8 cellular contexts compared by ENCODE assay signal in genomic region chr16:1105888-1106620, GRCh38. TPM values are rescaled to one million over a fixed set of nuclear protein-coding genes. Genes with fewer than 3 reads are reported as not detected.
DNase-seq lines count a peak whose midpoint lies in the region; ATAC-seq, FAIRE-seq and TF ChIP-seq lines count a peak whose summit lies in the region.

No MANE protein-coding gene starts in this region.

- dilution Hi-C loops in endothelial cell of umbilical vein (cut with MboI; ENCODE audit: extremely low pct_ligation_motif_present, low sequenced_read_pairs) = no loop called here

- H3K27ac ChIP-seq in endothelial cell of umbilical vein (ENCODE audit: insufficient read depth, low read depth, low read length) = no peak overlapping the region
- H3K27ac ChIP-seq in testis = no peak overlapping the region

- no peak for ATAC-seq in GM21825 (IDR thresholded peaks at IDR 0.05; ENCODE audit: unreplicated experiment)

- no peaks in the 10 kb centered on the region for H3K27me3 ChIP-seq in endothelial cell of umbilical vein (ENCODE audit: control insufficient read depth in 2 of 2, insufficient read depth in 2 of 2, low read length in 2 of 2)
- no peaks in the 10 kb centered on the region for H3K27me3 ChIP-seq in testis

- no peaks in the 10 kb centered on the region for H3K4me1 ChIP-seq in endothelial cell of umbilical vein (ENCODE audit: control insufficient read depth, extremely low read depth, insufficient read depth, low read length)
- peaks cover 9% of the 10 kb centered on the region for H3K4me1 ChIP-seq in testis

- H3K9me1 ChIP-seq in endothelial cell of umbilical vein (replicated peaks; ENCODE audit: control insufficient read depth, extremely low read depth, insufficient read depth, low read length) = no peaks in the 10 kb centered on the region

- peak; percentile 42 for DNase-seq in NCI-H2107 (lab: John Stamatoyannopoulos, UW)
- no peak for DNase-seq in NCI-H2107 treated with DMSO at 0.1 percent for 48 hours (lab: John Stamatoyannopoulos, UW; ENCODE audit: unreplicated experiment)
- peak; percentile 40 for DNase-seq in NCI-H1092 treated with DMSO at 0.1 percent for 48 hours (lab: John Stamatoyannopoulos, UW)
- peak; percentile 39 for DNase-seq in activated CD4-positive, alpha-beta T cell treated with anti-CD3 and anti-CD28 coated beads, Interleukin-2, amount 50 U/mL, for 1 hour
- DNase-seq in endothelial cell of umbilical vein (ENCODE audit: low read depth, low spot score) = peak; percentile 57
- peak; percentile 65 for DNase-seq in mucosa of gallbladder (ENCODE audit: low spot score)
- peak; percentile 79 for DNase-seq in testis

- no peak overlapping the region for H3K4me2 ChIP-seq in endothelial cell of umbilical vein (ENCODE audit: insufficient read depth, low read length)

- no peak overlapping the region for H3K9ac ChIP-seq in endothelial cell of umbilical vein (replicated peaks; ENCODE audit: extremely low read depth, insufficient read depth, low read length)

- CTCF ChIA-PET in endothelial cell of umbilical vein (lab: Charles Lee) = interaction anchor here (0.7 kb wide), 1 partner anchor 37 kb away, joined by 3 read pairs; no protein-coding TSS in a partner anchor

- WGBS in testis, 2 donors = 55 to 56% methylated on average over 10 to 15 of the region's 26 CpGs

- H3K9me3 ChIP-seq in endothelial cell of umbilical vein (replicated peaks; ENCODE audit: control insufficient read depth, insufficient read depth, low read length) (no peaks in the 10 kb centered on the region), testis (no peaks in the 10 kb centered on the region)

- intact Hi-C loops in endothelial cell of umbilical vein (cut with micrococcal nuclease) = loop anchor here (1.0 kb wide), 1 partner anchor 88 kb away; no protein-coding TSS in a partner anchor
- intact Hi-C loops in testis (cut with DNase I; ENCODE audit: low total_unique reads) = no loop called here

- no TSS peak for BruUV-seq in endothelial cell of umbilical vein (replicated peaks; lab: Mats Ljungman, UMichigan)

- H3K79me2 ChIP-seq in endothelial cell of umbilical vein (ENCODE audit: control insufficient read depth, insufficient read depth, low read length) = no peaks in the 10 kb centered on the region

- TF ChIP-seq CTCF in endothelial cell of umbilical vein (IDR thresholded peaks at IDR 0.05; ENCODE audit: extremely low read depth in 1 of 2, insufficient read depth in 1 of 2, low read depth in 1 of 2, low read length in 2 of 2) (peak; percentile 73 to 99), testis (IDR thresholded peaks at IDR 0.05) (peak; percentile 88 to 95 (median 90))

- no peaks in the 10 kb centered on the region for H4K20me1 ChIP-seq in endothelial cell of umbilical vein (replicated peaks; ENCODE audit: control insufficient read depth, extremely low read depth, insufficient read depth, low read length)

- H3K36me3 ChIP-seq in endothelial cell of umbilical vein (ENCODE audit: control insufficient read depth in 2 of 2, extremely low read depth in 1 of 2, insufficient read depth in 2 of 2, low read length in 2 of 2) (no peaks in the 10 kb centered on the region), testis (ENCODE audit: low read depth, missing control alignments) (no peaks in the 10 kb centered on the region)

- no peak for TF ChIP-seq POLR2A in endothelial cell of umbilical vein (IDR thresholded peaks at IDR 0.05; ENCODE audit: low read depth, low read length)
- TF ChIP-seq POLR2A in testis (IDR thresholded peaks at IDR 0.05) = no peak

- POLR2A ChIA-PET in endothelial cell of umbilical vein (lab: Charles Lee) = no interaction called here

- H3K4me3 ChIP-seq in endothelial cell of umbilical vein (replicated peaks in 1 of 3; ENCODE audit: insufficient read depth in 1 of 3, low read depth in 1 of 3, low read length in 3 of 3) = no peak overlapping the region
- no peak overlapping the region for H3K4me3 ChIP-seq in testis

- H2AFZ ChIP-seq in endothelial cell of umbilical vein (ENCODE audit: low read depth, low read length) = no peak overlapping the region

- peak; percentile 55 for FAIRE-seq in endothelial cell of umbilical vein (lab: Jason Lieb, UNC)

TF ChIP-seq in endothelial cell of umbilical vein, 7 proteins besides CTCF, POLR2A, EP300 and RAD21:
- TF ChIP-seq MAX (IDR thresholded peaks at IDR 0.05; ENCODE audit: insufficient read depth, insufficient read length) = peak; percentile 81
- TF ChIP-seq JUN (IDR thresholded peaks at IDR 0.05; ENCODE audit: borderline replicate concordance, insufficient read depth, insufficient read length, low read depth) = no peak

RNA-seq across cellular contexts. Expression of gene C1QTNF8, which starts 10.0 kb away (rescaled TPM):
- total RNA-seq in endothelial cell of umbilical vein (not detected in 2 replicates), mucosa of gallbladder (not detected), testis (1 to 10 TPM; 1.3 to 2.7 TPM)
- polyA plus RNA-seq in endothelial cell of umbilical vein (not detected in 2 replicates), testis (ENCODE audit: insufficient read depth, low read depth, low replicate concordance) (not detected)
- not detected in 2 replicates for polyA plus RNA-seq in endothelial cell of umbilical vein (2011; cell fraction: cytosol; rRNA removed)
- not detected in 2 replicates for polyA plus RNA-seq in endothelial cell of umbilical vein (2011; cell fraction: nucleus; rRNA removed)
- not detected in 2 replicates for polyA plus RNA-seq in endothelial cell of umbilical vein (2012)
- not detected in 2 replicates for polyA minus RNA-seq in endothelial cell of umbilical vein
- not detected for polyA minus RNA-seq in endothelial cell of umbilical vein (2011; cell fraction: cytosol; rRNA and poly(A)+ RNA removed)
- polyA minus RNA-seq in endothelial cell of umbilical vein (2011; cell fraction: nucleus; rRNA and poly(A)+ RNA removed) = not detected in 2 replicates

RNA-seq across cellular contexts. Expression of gene SSTR5, which starts 33.5 kb away (rescaled TPM):
- total RNA-seq in endothelial cell of umbilical vein (0.24 TPM in 1 of 2 replicates, not detected in the other), mucosa of gallbladder (5.8 TPM), testis (under 1 TPM in 1 of 2 donors, not detected in 1; 0.31 TPM)
- polyA plus RNA-seq in endothelial cell of umbilical vein (0.52 and 0.65 TPM in 2 replicates), testis (ENCODE audit: insufficient read depth, low read depth, low replicate concordance) (not detected)
- 0.17 TPM in 2 replicates for polyA plus RNA-seq in endothelial cell of umbilical vein (2011; cell fraction: cytosol; rRNA removed)
- 0.25 and 0.29 TPM in 2 replicates for polyA plus RNA-seq in endothelial cell of umbilical vein (2011; cell fraction: nucleus; rRNA removed)
- polyA plus RNA-seq in endothelial cell of umbilical vein (2012) = 0.20 and 0.94 TPM in 2 replicates
- 0.13 and 0.39 TPM in 2 replicates for polyA minus RNA-seq in endothelial cell of umbilical vein
- polyA minus RNA-seq in endothelial cell of umbilical vein (2011; cell fraction: cytosol; rRNA and poly(A)+ RNA removed) = 0.72 TPM
- 0.34 TPM in 1 of 2 replicates, not detected in the other for polyA minus RNA-seq in endothelial cell of umbilical vein (2011; cell fraction: nucleus; rRNA and poly(A)+ RNA removed)

RNA-seq across cellular contexts. Expression of gene CACNA1H, which starts 46.9 kb away (rescaled TPM):
- total RNA-seq in endothelial cell of umbilical vein (not detected in 2 replicates), mucosa of gallbladder (133 TPM), testis (10 to 100 TPM; 55.9 to 69.0 TPM)
- polyA plus RNA-seq in endothelial cell of umbilical vein (0.03 and 0.05 TPM in 2 replicates), testis (ENCODE audit: insufficient read depth, low read depth, low replicate concordance) (41.1 TPM)
- polyA plus RNA-seq in endothelial cell of umbilical vein (2011; cell fraction: cytosol; rRNA removed) = 0.01 and 0.03 TPM in 2 replicates
- 0.08 and 0.31 TPM in 2 replicates for polyA plus RNA-seq in endothelial cell of umbilical vein (2011; cell fraction: nucleus; rRNA removed)
- polyA plus RNA-seq in endothelial cell of umbilical vein (2012) = 0.01 and 0.53 TPM in 2 replicates
- not detected in 2 replicates for polyA minus RNA-seq in endothelial cell of umbilical vein
- polyA minus RNA-seq in endothelial cell of umbilical vein (2011; cell fraction: cytosol; rRNA and poly(A)+ RNA removed) = not detected
- 0.05 TPM in 1 of 2 replicates, not detected in the other for polyA minus RNA-seq in endothelial cell of umbilical vein (2011; cell fraction: nucleus; rRNA and poly(A)+ RNA removed)

Comparison
In these comparisons a context has a peak if more than half of its experiments do, and no peak if none do; other contexts are left out.
1. RNA of gene CACNA1H, which starts 46.9 kb away (total RNA-seq): 133 TPM in mucosa of gallbladder (single experiment) and 55.9 to 69.0 TPM in testis; not detected in endothelial cell of umbilical vein; every median in the first group is over 10 times any median in the second.